28 cellular contexts compared by ENCODE assay signal in the genomic region with DNA sequence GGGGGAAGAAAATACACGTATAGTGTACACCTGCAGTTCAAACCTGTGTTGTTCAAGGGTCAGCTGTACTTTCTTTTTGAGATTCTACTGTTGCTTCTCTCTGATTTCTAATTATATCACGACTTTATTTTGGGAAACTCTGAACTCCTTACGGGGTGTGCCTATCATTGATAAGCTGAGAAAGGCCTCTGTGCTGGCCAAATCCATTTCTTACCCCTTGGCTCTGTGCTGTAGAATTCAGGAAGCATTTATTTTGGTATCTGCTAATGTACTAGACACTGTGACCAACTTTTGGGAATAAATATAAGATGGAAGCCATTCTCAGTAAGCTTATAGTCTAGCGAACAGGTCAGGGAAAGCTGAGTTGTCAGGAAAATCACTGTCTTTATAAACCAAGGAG.
"Had no signal": no experiment of that assay in that cellular context is flagged by ENCODE, and none has a peak within 500 bp of the region (broad histone marks: within the 10 kb centered on the region; RNA-seq: fewer than 3 reads in every experiment).

No MANE protein-coding gene starts in this region.

- H3K9me3 ChIP-seq: ascending aorta, SJSA1, SK-N-SH had no signal

- H3K4me3 ChIP-seq: ascending aorta, SJSA1 had no signal

- H3K36me3 ChIP-seq: ascending aorta, SJSA1 had no signal

- H3K27ac ChIP-seq: ascending aorta, SJSA1 had no signal

- DNase-seq: activated CD4-positive, alpha-beta T cell treated with anti-CD3 and anti-CD28 coated beads for 36 hours; activated CD4-positive, alpha-beta T cell treated with anti-CD3 and anti-CD28 coated beads, Interleukin-2, amount 10 ng/mL, durations not matched to agents 7 days and 5 days; activated CD4-positive, alpha-beta T cell treated with anti-CD3 and anti-CD28 coated beads, Interleukin-2, amount 50 U/mL, for 48 hours; activated CD8-positive, alpha-beta T cell treated with anti-CD3 and anti-CD28 coated beads, Interleukin-2, amount 10 ng/mL, durations not matched to agents 7 days and 5 days; activated gamma-delta T cell; activated naive CD4-positive, alpha-beta T cell treated with Interleukin-2 at 50 U/mL for 16 hours; activated naive CD8-positive, alpha-beta T cell treated with anti-CD3 and anti-CD28 coated beads, Interleukin-2, amount 10 ng/mL, durations not matched to agents 7 days and 5 days; activated T-cell treated with anti-CD3 and anti-CD28 coated beads, Interleukin-2, amount 50 U/mL, for 24 hours; amygdala; caudate nucleus; cerebellar nuclear complex; Kasumi-1; KG1; MM.1S; MV-4-11; NCI-H1092; NCI-H1436 treated with DMSO at 0.1 percent for 48 hours; NCI-H1694 treated with DMSO at 0.1 percent for 48 hours; NCI-H2029; NCI-H345; NCI-H524 treated with DMSO at 0.1 percent for 48 hours; PC-3; SHP77 treated with DMSO at 0.1 percent for 48 hours; SK-N-SH had no signal

- H3K4me1 ChIP-seq: ascending aorta, SJSA1 had no signal

- FAIRE-seq: TTC549 had no signal

- ATAC-seq: activated CD4-positive, alpha-beta T cell treated with anti-CD3 and anti-CD28 coated beads for 36 hours; activated CD4-positive, CD25-positive, alpha-beta regulatory T cell treated with anti-CD3 and anti-CD28 coated beads, Interleukin-2, amount 50 U/mL, for 24 hours; activated CD8-positive, alpha-beta T cell treated with anti-CD3 and anti-CD28 coated beads, Interleukin-2, amount 10 ng/mL, durations not matched to agents 7 days and 5 days; PC-3 had no signal

- H3K27me3 ChIP-seq: ascending aorta, SJSA1 had no signal
